Comparison of ENCODE assay signal across 8 cellular contexts in genomic region chr12:15276088-15276698, GRCh38. TPM values are rescaled to one million over a fixed set of nuclear protein-coding genes. Genes with fewer than 3 reads are reported as not detected.
A peak's percentile ranks its signal among the peaks of the same experiment; 100 is the strongest.
DNase-seq lines count a peak whose midpoint lies in the region; ATAC-seq and TF ChIP-seq lines count a peak whose summit lies in the region.

No MANE protein-coding gene starts in this region.

- in situ Hi-C loops in T47D (cut with HindIII; ENCODE audit: low pct_unique_long_range_greater_than_20kb, low sequenced_read_pairs): no loop called here

- intact Hi-C loops in natural killer cell (cut with micrococcal nuclease): loop anchor here (2.0 to 10.0 kb wide), 3 partner anchors 246 to 581 kb away; no protein-coding TSS in a partner anchor

- no peaks in the 10 kb centered on the region for H3K9me3 Mint-ChIP-seq in natural killer cell
- H3K9me3 Mint-ChIP-seq in natural killer cell treated with Interleukin-12 subunit alpha and Interleukin-12 subunit beta and Interleukin-15 and Interleukin-18, amount 100 ng/mL, for 72 hours: no peaks in the 10 kb centered on the region

- DNase-seq in natural killer cell (no peak), NCI-H1694 (lab: John Stamatoyannopoulos, UW) (peak; percentile 44), T47D (ENCODE audit: low read depth in 1 of 2, low spot score in 1 of 2) (peak; percentile 27 to 74), left kidney (ENCODE audit: low read depth, low spot score) (peak; percentile 73)
- no peak for DNase-seq in natural killer cell treated with Interleukin-12 subunit alpha and Interleukin-12 subunit beta and Interleukin-15 and Interleukin-18, amount 100 ng/mL, for 72 hours (ENCODE audit: low spot score)

- H3K27me3 Mint-ChIP-seq in natural killer cell (ENCODE audit: low read depth in 2 of 2): peaks cover 3 to 7% of the 10 kb centered on the region in 2 donors
- H3K27me3 Mint-ChIP-seq in natural killer cell treated with Interleukin-12 subunit alpha and Interleukin-12 subunit beta and Interleukin-15 and Interleukin-18, amount 100 ng/mL, for 72 hours: peaks cover 0 to 8% of the 10 kb centered on the region in 2 donors

- H3K27ac Mint-ChIP-seq in natural killer cell: no peak overlapping the region
- no peak overlapping the region for H3K27ac Mint-ChIP-seq in natural killer cell treated with Interleukin-12 subunit alpha and Interleukin-12 subunit beta and Interleukin-15 and Interleukin-18, amount 100 ng/mL, for 72 hours

- H3K36me3 Mint-ChIP-seq in natural killer cell: no peaks in the 10 kb centered on the region
- H3K36me3 Mint-ChIP-seq in natural killer cell treated with Interleukin-12 subunit alpha and Interleukin-12 subunit beta and Interleukin-15 and Interleukin-18, amount 100 ng/mL, for 72 hours: no peaks in the 10 kb centered on the region

- no peak for ATAC-seq in natural killer cell
- ATAC-seq in natural killer cell treated with Interleukin-12 subunit alpha and Interleukin-12 subunit beta and Interleukin-15 and Interleukin-18, amount 100 ng/mL, for 72 hours: no peak
- no peak for ATAC-seq in HG03039 (IDR thresholded peaks at IDR 0.05; ENCODE audit: unreplicated experiment)
- no peak for ATAC-seq in HG03280 (IDR thresholded peaks at IDR 0.05; ENCODE audit: unreplicated experiment)
- ATAC-seq in GM18861 (IDR thresholded peaks at IDR 0.05; ENCODE audit: unreplicated experiment): no peak

- TF ChIP-seq CTCF in natural killer cell (IDR thresholded peaks at IDR 0.05): peak; percentile 66

- peaks cover 18 to 20% of the 10 kb centered on the region in 2 donors for H3K4me1 Mint-ChIP-seq in natural killer cell
- H3K4me1 Mint-ChIP-seq in natural killer cell treated with Interleukin-12 subunit alpha and Interleukin-12 subunit beta and Interleukin-15 and Interleukin-18, amount 100 ng/mL, for 72 hours (ENCODE audit: low read depth in 2 of 2): peaks cover 8 to 18% of the 10 kb centered on the region in 2 donors

- no peak overlapping the region for H3K4me3 Mint-ChIP-seq in natural killer cell
- H3K4me3 Mint-ChIP-seq in natural killer cell treated with Interleukin-12 subunit alpha and Interleukin-12 subunit beta and Interleukin-15 and Interleukin-18, amount 100 ng/mL, for 72 hours: no peak overlapping the region

RNA-seq across cellular contexts. Expression of gene PTPRO, which starts 46.1 kb away (rescaled TPM):
- 1 to 10 TPM in 1 of 3 donors, under 1 TPM in 2; 0.29 to 1.2 (median 0.53) TPM for total RNA-seq in natural killer cell
- not detected for total RNA-seq in natural killer cell treated with Interleukin-12 subunit alpha and Interleukin-12 subunit beta and Interleukin-15 and Interleukin-18, amount 100 ng/mL, for 72 hours

RNA-seq across cellular contexts. Expression of gene RERG, which starts 55.0 kb away (rescaled TPM):
- not detected for total RNA-seq in natural killer cell
- not detected for total RNA-seq in natural killer cell treated with Interleukin-12 subunit alpha and Interleukin-12 subunit beta and Interleukin-15 and Interleukin-18, amount 100 ng/mL, for 72 hours

Comparison
In these comparisons a context has a peak if more than half of its experiments do, and no peak if none do; other contexts are left out.
1. DNase-seq: peak in NCI-H1694 (single experiment), T47D (2 of 2) and left kidney (single experiment); none in natural killer cell (single experiment) and natural killer cell treated with Interleukin-12 subunit alpha and Interleukin-12 subunit beta and Interleukin-15 and Interleukin-18, amount 100 ng/mL, for 72 hours (single experiment).